1 cellular context compared by ENCODE assay signal in the genomic region with DNA sequence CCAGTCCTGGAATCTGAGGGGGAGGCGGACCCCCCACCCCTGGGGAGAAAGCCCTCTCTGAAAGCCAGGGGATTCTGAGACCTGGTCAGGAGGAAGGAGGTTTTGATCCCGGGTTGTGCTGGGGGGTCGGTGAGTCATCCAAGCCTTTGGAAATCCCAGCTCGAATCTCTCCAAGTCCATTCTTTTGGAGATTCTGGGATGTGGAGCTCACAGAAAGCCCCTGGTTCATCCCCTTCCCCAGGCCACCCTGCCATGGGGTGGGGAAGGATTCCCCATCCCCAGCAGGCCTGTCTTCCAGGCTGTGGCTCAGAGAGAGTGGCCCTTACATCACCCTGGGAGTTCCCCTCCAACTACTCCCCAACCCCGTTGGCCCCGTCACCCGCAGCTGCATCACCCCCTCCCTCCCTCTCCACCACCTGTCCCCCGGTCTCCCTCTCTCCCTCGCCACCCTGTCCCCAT.
TF ChIP-seq lines count a peak whose summit lies in the region.

No MANE protein-coding gene starts in this region.

TF ChIP-seq in WTC11, 78 proteins besides CTCF, POLR2A, EP300 and RAD21 (continued from another document):
- TF ChIP-seq, protein P1, sequence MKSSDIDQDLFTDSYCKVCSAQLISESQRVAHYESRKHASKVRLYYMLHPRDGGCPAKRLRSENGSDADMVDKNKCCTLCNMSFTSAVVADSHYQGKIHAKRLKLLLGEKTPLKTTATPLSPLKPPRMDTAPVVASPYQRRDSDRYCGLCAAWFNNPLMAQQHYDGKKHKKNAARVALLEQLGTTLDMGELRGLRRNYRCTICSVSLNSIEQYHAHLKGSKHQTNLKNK (CRISPR knock-in tag; IDR thresholded peaks at IDR 0.05) = no peak
- TF ChIP-seq NFE2L1 (CRISPR knock-in tag; IDR thresholded peaks at IDR 0.05) (no peak), CBFB (CRISPR knock-in tag; IDR thresholded peaks at IDR 0.05; ENCODE audit: low read depth) (no peak), JAZF1 (CRISPR knock-in tag; IDR thresholded peaks at IDR 0.05) (no peak), GTF2I (CRISPR knock-in tag; conservative IDR thresholded peaks at IDR 0.05) (no peak), ZNF317 (CRISPR knock-in tag; IDR thresholded peaks at IDR 0.05; ENCODE audit: borderline replicate concordance, low read depth) (no peak), ESRRA (CRISPR knock-in tag; IDR thresholded peaks at IDR 0.05; ENCODE audit: borderline replicate concordance) (no peak)
- TF ChIP-seq, protein P2, sequence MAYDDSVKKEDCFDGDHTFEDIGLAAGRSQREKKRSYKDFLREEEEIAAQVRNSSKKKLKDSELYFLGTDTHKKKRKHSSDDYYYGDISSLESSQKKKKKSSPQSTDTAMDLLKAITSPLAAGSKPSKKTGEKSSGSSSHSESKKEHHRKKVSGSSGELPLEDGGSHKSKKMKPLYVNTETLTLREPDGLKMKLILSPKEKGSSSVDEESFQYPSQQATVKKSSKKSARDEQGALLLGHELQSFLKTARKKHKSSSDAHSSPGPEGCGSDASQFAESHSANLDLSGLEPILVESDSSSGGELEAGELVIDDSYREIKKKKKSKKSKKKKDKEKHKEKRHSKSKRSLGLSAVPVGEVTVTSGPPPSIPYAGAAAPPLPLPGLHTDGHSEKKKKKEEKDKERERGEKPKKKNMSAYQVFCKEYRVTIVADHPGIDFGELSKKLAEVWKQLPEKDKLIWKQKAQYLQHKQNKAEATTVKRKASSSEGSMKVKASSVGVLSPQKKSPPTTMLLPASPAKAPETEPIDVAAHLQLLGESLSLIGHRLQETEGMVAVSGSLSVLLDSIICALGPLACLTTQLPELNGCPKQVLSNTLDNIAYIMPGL (CRISPR knock-in tag; IDR thresholded peaks at IDR 0.05) = no peak
